ENCODE assay signal across 10 cellular contexts in genomic region chr13:50915562-50915961, GRCh38. TPM values are rescaled to one million over a fixed set of nuclear protein-coding genes. Genes with fewer than 3 reads are reported as not detected.
DNase-seq lines count a peak whose midpoint lies in the region; ATAC-seq and TF ChIP-seq lines count a peak whose summit lies in the region.
"Had no signal": no experiment of that assay in that cellular context is flagged by ENCODE, and none has a peak within 500 bp of the region (broad histone marks: within the 10 kb centered on the region; RNA-seq: fewer than 3 reads in every experiment).

No MANE protein-coding gene starts in this region.

- intact Hi-C loops in activated CD4-positive, alpha-beta T cell treated with anti-CD3 and anti-CD28 coated beads for 36 hours (cut with DNase I, micrococcal nuclease), result loop anchor here (10.0 kb wide), 3 partner anchors 149 to 1231 kb away; no protein-coding TSS in a partner anchor
- intact Hi-C loops in sigmoid colon (cut with DNase I), result no loop called here

- H3K4me1 Mint-ChIP-seq in activated CD4-positive, alpha-beta T cell treated with anti-CD3 and anti-CD28 coated beads for 36 hours, result peaks cover 66% of the 10 kb centered on the region
- H3K4me1 Mint-ChIP-seq in activated T-helper 17 cell treated with anti-CD3 and anti-CD28 coated beads, Interleukin-2, amount 50 U/mL, for 72 hours, result peaks cover 48% of the 10 kb centered on the region
- H3K4me1 Mint-ChIP-seq in progenitor cell of endocrine pancreas (ENCODE audit: low read depth), result peaks cover 29% of the 10 kb centered on the region

- no peaks in the 10 kb centered on the region for H3K9me3 ChIP-seq in sigmoid colon
- H3K9me3 ChIP-seq: A549 had no signal

- no peak for TF ChIP-seq POLR2A in sigmoid colon (IDR thresholded peaks at IDR 0.05)

- H3K36me3 Mint-ChIP-seq in activated CD4-positive, alpha-beta T cell treated with anti-CD3 and anti-CD28 coated beads for 36 hours (ENCODE audit: low read depth), result peaks cover 5% of the 10 kb centered on the region
- H3K36me3 Mint-ChIP-seq in activated T-helper 17 cell treated with anti-CD3 and anti-CD28 coated beads, Interleukin-2, amount 50 U/mL, for 72 hours (ENCODE audit: low read depth), result no peaks in the 10 kb centered on the region
- H3K36me3 Mint-ChIP-seq in progenitor cell of endocrine pancreas (ENCODE audit: insufficient read depth), result peaks cover 1% of the 10 kb centered on the region

- no peak for TF ChIP-seq EP300 in sigmoid colon (IDR thresholded peaks at IDR 0.05)

- peak overlapping the region; percentile 78 for H3K27ac Mint-ChIP-seq in activated CD4-positive, alpha-beta T cell treated with anti-CD3 and anti-CD28 coated beads for 36 hours
- H3K27ac Mint-ChIP-seq in activated T-helper 17 cell treated with anti-CD3 and anti-CD28 coated beads, Interleukin-2, amount 50 U/mL, for 72 hours, result peak overlapping the region; percentile 58
- no peak overlapping the region for H3K27ac Mint-ChIP-seq in progenitor cell of endocrine pancreas

- H3K4me1 ChIP-seq in sigmoid colon, result peaks cover 0 to 64% (median 56%) of the 10 kb centered on the region in 4 donors

- no peaks in the 10 kb centered on the region for H3K9me3 Mint-ChIP-seq in activated CD4-positive, alpha-beta T cell treated with anti-CD3 and anti-CD28 coated beads for 36 hours (ENCODE audit: low read depth)
- H3K9me3 Mint-ChIP-seq in activated T-helper 17 cell treated with anti-CD3 and anti-CD28 coated beads, Interleukin-2, amount 50 U/mL, for 72 hours, result no peaks in the 10 kb centered on the region
- H3K9me3 Mint-ChIP-seq in progenitor cell of endocrine pancreas (ENCODE audit: low read depth), result no peaks in the 10 kb centered on the region

- peak; percentile 62 for DNase-seq in activated CD4-positive, alpha-beta T cell treated with anti-CD3 and anti-CD28 coated beads for 36 hours
- DNase-seq in activated CD4-positive, alpha-beta T cell treated with anti-CD3 and anti-CD28 coated beads, Interleukin-2, amount 50 U/mL, for 1 hour, result no peak
- DNase-seq in Kasumi-1 (lab: John Stamatoyannopoulos, UW) (peak; percentile 83 to 84), sigmoid colon (no peak), DMS79 treated with DMSO at 0.1 percent for 48 hours (lab: John Stamatoyannopoulos, UW) (no peak), progenitor cell of endocrine pancreas (ENCODE audit: low spot score, unreplicated experiment) (no peak)
- DNase-seq: NCI-H146 had no signal

- peak overlapping the region in 3 of 4 donors; percentile 37 to 91 (median 57) for H3K27ac ChIP-seq in sigmoid colon
- H3K27ac ChIP-seq: A549 had no signal

- H3K27me3 Mint-ChIP-seq in activated CD4-positive, alpha-beta T cell treated with anti-CD3 and anti-CD28 coated beads for 36 hours, result no peaks in the 10 kb centered on the region
- no peaks in the 10 kb centered on the region for H3K27me3 Mint-ChIP-seq in activated T-helper 17 cell treated with anti-CD3 and anti-CD28 coated beads, Interleukin-2, amount 50 U/mL, for 72 hours
- H3K27me3 Mint-ChIP-seq in progenitor cell of endocrine pancreas, result peaks cover 3% of the 10 kb centered on the region

- no peaks in the 10 kb centered on the region for H3K36me3 ChIP-seq in sigmoid colon

- no peak overlapping the region for H3K4me3 Mint-ChIP-seq in activated CD4-positive, alpha-beta T cell treated with anti-CD3 and anti-CD28 coated beads for 36 hours
- H3K4me3 Mint-ChIP-seq in activated T-helper 17 cell treated with anti-CD3 and anti-CD28 coated beads, Interleukin-2, amount 50 U/mL, for 72 hours, result peak overlapping the region; percentile 42
- H3K4me3 Mint-ChIP-seq in progenitor cell of endocrine pancreas (ENCODE audit: low read depth), result no peak overlapping the region

- TF ChIP-seq CTCF in sigmoid colon (IDR thresholded peaks at IDR 0.05) (no peak), progenitor cell of endocrine pancreas (IDR thresholded peaks at IDR 0.05; ENCODE audit: unreplicated experiment) (no peak)

- POLR2A ChIA-PET in activated CD4-positive, alpha-beta T cell treated with anti-CD3 and anti-CD28 coated beads for 36 hours (lab: Charles Lee), result interaction anchor here (0.6 kb wide), 1 partner anchor 918 kb away, joined by 3 read pairs; no protein-coding TSS in a partner anchor

- H3K4me3 ChIP-seq in sigmoid colon, result no peak overlapping the region
- H3K4me3 ChIP-seq: A549 had no signal

- no peaks in the 10 kb centered on the region for H3K27me3 ChIP-seq in sigmoid colon

- peak; percentile 54 for ATAC-seq in activated CD4-positive, alpha-beta T cell treated with anti-CD3 and anti-CD28 coated beads for 36 hours
- peak; percentile 36 for ATAC-seq in activated T-helper 17 cell treated with anti-CD3 and anti-CD28 coated beads, Interleukin-2, amount 50 U/mL, for 72 hours (replicated peaks)
- ATAC-seq in HG02759 (IDR thresholded peaks at IDR 0.05; ENCODE audit: unreplicated experiment), result no peak
- ATAC-seq: A549 had no signal

- 65 to 66% methylated on average over 5 of the region's 5 CpGs for WGBS in sigmoid colon, 2 donors

- CTCF ChIA-PET in activated CD4-positive, alpha-beta T cell treated with anti-CD3 and anti-CD28 coated beads for 36 hours (lab: Charles Lee), result interaction anchor here (0.6 to 1.7 kb wide), 6 partner anchors 22 to 224 kb away, joined by 3 to 5 read pairs (median 4); no protein-coding TSS in a partner anchor

RNA-seq across cellular contexts. Expression of gene RNASEH2B, which starts 6.0 kb away (rescaled TPM):
- total RNA-seq in activated CD4-positive, alpha-beta T cell treated with anti-CD3 and anti-CD28 coated beads for 36 hours, result 10 to 100 TPM; 61.8 to 88.5 TPM
- 10 to 100 TPM; 29.8 to 58.7 TPM for total RNA-seq in activated T-helper 17 cell treated with anti-CD3 and anti-CD28 coated beads, Interleukin-2, amount 50 U/mL, for 72 hours
- 100 to 1,000 TPM in 2 of 4 donors, 10 to 100 TPM in 2; 33.9 to 108 (median 85.5) TPM for total RNA-seq in sigmoid colon
- polyA plus RNA-seq in sigmoid colon, result 10 to 100 TPM; 32.6 to 41.1 (median 34.8) TPM
- total RNA-seq in progenitor cell of endocrine pancreas, result 43.1 and 43.3 TPM in 2 replicates

Comparison
In these comparisons a context has a peak if more than half of its experiments do, and no peak if none do; other contexts are left out.
1. DNase-seq: peak in activated CD4-positive, alpha-beta T cell treated with anti-CD3 and anti-CD28 coated beads for 36 hours (single experiment) and Kasumi-1 (2 of 2); none in activated CD4-positive, alpha-beta T cell treated with anti-CD3 and anti-CD28 coated beads, Interleukin-2, amount 50 U/mL, for 1 hour (single experiment), sigmoid colon (single experiment), DMS79 treated with DMSO at 0.1 percent for 48 hours (single experiment) and progenitor cell of endocrine pancreas (single experiment).